Comparison of ENCODE assay signal across 11 cellular contexts in genomic region chr10:71395621-71396020, GRCh38. TPM values are rescaled to one million over a fixed set of nuclear protein-coding genes. Genes with fewer than 3 reads are reported as not detected.
DNase-seq lines count a peak whose midpoint lies in the region; ATAC-seq and TF ChIP-seq lines count a peak whose summit lies in the region.
"Had no signal": no experiment of that assay in that cellular context is flagged by ENCODE, and none has a peak within 500 bp of the region (broad histone marks: within the 10 kb centered on the region; RNA-seq: fewer than 3 reads in every experiment).

No MANE protein-coding gene starts in this region.

- peaks cover 29% of the 10 kb centered on the region for H3K27me3 Mint-ChIP-seq in activated naive CD4-positive, alpha-beta T cell treated with anti-CD3 and anti-CD28 coated beads, Interleukin-2, amount 50 U/mL, for 24 hours
- H3K27me3 Mint-ChIP-seq in T-cell, result peaks cover 48 to 73% of the 10 kb centered on the region in 2 donors
- H3K27me3 Mint-ChIP-seq in glutamatergic neuron (ENCODE audit: unreplicated experiment), result peaks cover 15% of the 10 kb centered on the region

- POLR2A ChIA-PET in T-cell (lab: Charles Lee), result no interaction called here

- TF ChIP-seq CTCF in glutamatergic neuron (IDR thresholded peaks at IDR 0.05; ENCODE audit: partially characterized antibody, unreplicated experiment), result peak; percentile 43

- no peak overlapping the region for H3K27ac Mint-ChIP-seq in activated naive CD4-positive, alpha-beta T cell treated with anti-CD3 and anti-CD28 coated beads, Interleukin-2, amount 50 U/mL, for 24 hours
- H3K27ac Mint-ChIP-seq in T-cell, result no peak overlapping the region
- no peak overlapping the region for H3K27ac Mint-ChIP-seq in glutamatergic neuron (ENCODE audit: unreplicated experiment)

- no peak for DNase-seq in activated naive CD4-positive, alpha-beta T cell treated with anti-CD3 and anti-CD28 coated beads, Interleukin-2, amount 50 U/mL, for 16 hours
- DNase-seq in T-cell (no peak), glutamatergic neuron (no peak), ureter (ENCODE audit: low spot score) (peak; percentile 39), SKM-1 treated with dmso at 0.1 percent for 144 hours (lab: John Stamatoyannopoulos, UW; ENCODE audit: unreplicated experiment) (no peak), COLO829 (ENCODE audit: low spot score) (no peak)
- DNase-seq: SIG-M5 had no signal

- no peak for ATAC-seq in T-cell (replicated peaks in 1 of 4)
- no peak for ATAC-seq in HG02759 (IDR thresholded peaks at IDR 0.05; ENCODE audit: unreplicated experiment)
- ATAC-seq: HepG2 had no signal

- no peaks in the 10 kb centered on the region for H3K9me3 Mint-ChIP-seq in activated naive CD4-positive, alpha-beta T cell treated with anti-CD3 and anti-CD28 coated beads, Interleukin-2, amount 50 U/mL, for 24 hours
- H3K9me3 Mint-ChIP-seq in T-cell (no peaks in the 10 kb centered on the region), glutamatergic neuron (ENCODE audit: unreplicated experiment) (peaks cover 6% of the 10 kb centered on the region)

- CTCF ChIA-PET in T-cell (lab: Charles Lee), result interaction anchor here in 1 of 2 donors (0.7 kb wide), 1 partner anchor 416 kb away, joined by 4 read pairs; no protein-coding TSS in a partner anchor

- H3K4me3 Mint-ChIP-seq in activated naive CD4-positive, alpha-beta T cell treated with anti-CD3 and anti-CD28 coated beads, Interleukin-2, amount 50 U/mL, for 24 hours, result peak overlapping the region; percentile 73
- H3K4me3 Mint-ChIP-seq in T-cell, result peak overlapping the region; percentile 17 to 78 (median 39)
- peak overlapping the region; percentile 47 for H3K4me3 Mint-ChIP-seq in glutamatergic neuron (ENCODE audit: unreplicated experiment)

- H3K36me3 Mint-ChIP-seq in activated naive CD4-positive, alpha-beta T cell treated with anti-CD3 and anti-CD28 coated beads, Interleukin-2, amount 50 U/mL, for 24 hours, result no peaks in the 10 kb centered on the region
- no peaks in the 10 kb centered on the region for H3K36me3 Mint-ChIP-seq in T-cell
- H3K36me3 Mint-ChIP-seq in glutamatergic neuron (ENCODE audit: unreplicated experiment), result peaks cover 5% of the 10 kb centered on the region

- peaks cover 6% of the 10 kb centered on the region for H3K4me1 Mint-ChIP-seq in activated naive CD4-positive, alpha-beta T cell treated with anti-CD3 and anti-CD28 coated beads, Interleukin-2, amount 50 U/mL, for 24 hours
- H3K4me1 Mint-ChIP-seq in T-cell, result peaks cover 7 to 11% (median 8%) of the 10 kb centered on the region in 3 donors
- H3K4me1 Mint-ChIP-seq in glutamatergic neuron (ENCODE audit: low read depth, unreplicated experiment), result peaks cover 15% of the 10 kb centered on the region

RNA-seq across cellular contexts. Expression of gene CDH23, which starts 1.1 kb away (rescaled TPM):
- 10 to 100 TPM in 1 of 5 donors, 1 to 10 TPM in 4; 2.6 to 21.4 (median 3.0) TPM for total RNA-seq in T-cell
- 2.0 TPM for total RNA-seq in glutamatergic neuron (ENCODE audit: unreplicated experiment)
- total RNA-seq in ureter, result 79.3 TPM
- total RNA-seq: bronchial epithelial cell, HepG2 had no signal
